Comparison of ENCODE assay signal across 1 cellular context in the genomic region with DNA sequence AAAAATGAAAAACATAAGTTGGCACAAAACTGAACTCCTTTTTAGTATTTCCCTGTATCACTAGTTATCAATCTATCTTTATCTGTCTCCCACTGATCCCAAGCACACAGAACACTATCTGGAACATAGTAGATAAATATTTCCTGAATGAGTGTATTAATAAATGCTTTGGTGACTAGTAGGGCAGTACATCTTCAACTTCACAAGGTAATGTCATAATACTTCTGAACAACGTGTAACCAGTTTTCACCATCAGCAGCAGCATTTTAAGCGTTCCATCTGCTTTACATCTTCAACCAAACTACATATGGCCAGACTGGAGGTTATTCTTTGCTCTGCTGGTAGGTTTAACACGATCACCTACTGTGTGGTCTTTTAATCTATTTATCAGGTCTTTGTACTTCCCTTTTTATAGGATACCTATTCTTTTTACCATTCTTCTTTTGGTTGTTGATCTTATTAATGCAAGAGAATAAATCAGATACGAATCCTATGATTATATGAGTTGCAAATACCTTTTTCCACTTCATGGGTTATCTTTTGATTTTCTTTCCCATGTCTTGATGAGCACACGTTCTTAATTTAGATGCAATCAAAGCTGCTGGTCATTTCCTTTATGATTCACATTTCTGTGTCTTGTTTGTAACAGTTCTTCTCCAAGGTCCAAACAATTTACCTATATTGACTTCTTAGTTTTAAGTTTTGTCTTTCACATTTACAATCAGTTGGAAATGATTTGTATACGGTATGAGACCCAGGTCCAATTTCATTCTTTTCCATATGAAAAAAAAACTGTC.
TF ChIP-seq lines count a peak whose summit lies in the region.

No MANE protein-coding gene starts in this region.

TF ChIP-seq in SK-N-SH treated with all-trans-retinoic acid at 6 μM for 48 hours, 23 proteins besides CTCF, POLR2A, EP300 and RAD21 (continued from another document):
- TF ChIP-seq, protein P1, sequence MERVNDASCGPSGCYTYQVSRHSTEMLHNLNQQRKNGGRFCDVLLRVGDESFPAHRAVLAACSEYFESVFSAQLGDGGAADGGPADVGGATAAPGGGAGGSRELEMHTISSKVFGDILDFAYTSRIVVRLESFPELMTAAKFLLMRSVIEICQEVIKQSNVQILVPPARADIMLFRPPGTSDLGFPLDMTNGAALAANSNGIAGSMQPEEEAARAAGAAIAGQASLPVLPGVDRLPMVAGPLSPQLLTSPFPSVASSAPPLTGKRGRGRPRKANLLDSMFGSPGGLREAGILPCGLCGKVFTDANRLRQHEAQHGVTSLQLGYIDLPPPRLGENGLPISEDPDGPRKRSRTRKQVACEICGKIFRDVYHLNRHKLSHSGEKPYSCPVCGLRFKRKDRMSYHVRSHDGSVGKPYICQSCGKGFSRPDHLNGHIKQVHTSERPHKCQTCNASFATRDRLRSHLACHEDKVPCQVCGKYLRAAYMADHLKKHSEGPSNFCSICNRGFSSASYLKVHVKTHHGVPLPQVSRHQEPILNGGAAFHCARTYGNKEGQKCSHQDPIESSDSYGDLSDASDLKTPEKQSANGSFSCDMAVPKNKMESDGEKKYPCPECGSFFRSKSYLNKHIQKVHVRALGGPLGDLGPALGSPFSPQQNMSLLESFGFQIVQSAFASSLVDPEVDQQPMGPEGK (CRISPR knock-in tag; IDR thresholded peaks at IDR 0.05; ENCODE audit: borderline replicate concordance): no peak
- TF ChIP-seq, protein P2, sequence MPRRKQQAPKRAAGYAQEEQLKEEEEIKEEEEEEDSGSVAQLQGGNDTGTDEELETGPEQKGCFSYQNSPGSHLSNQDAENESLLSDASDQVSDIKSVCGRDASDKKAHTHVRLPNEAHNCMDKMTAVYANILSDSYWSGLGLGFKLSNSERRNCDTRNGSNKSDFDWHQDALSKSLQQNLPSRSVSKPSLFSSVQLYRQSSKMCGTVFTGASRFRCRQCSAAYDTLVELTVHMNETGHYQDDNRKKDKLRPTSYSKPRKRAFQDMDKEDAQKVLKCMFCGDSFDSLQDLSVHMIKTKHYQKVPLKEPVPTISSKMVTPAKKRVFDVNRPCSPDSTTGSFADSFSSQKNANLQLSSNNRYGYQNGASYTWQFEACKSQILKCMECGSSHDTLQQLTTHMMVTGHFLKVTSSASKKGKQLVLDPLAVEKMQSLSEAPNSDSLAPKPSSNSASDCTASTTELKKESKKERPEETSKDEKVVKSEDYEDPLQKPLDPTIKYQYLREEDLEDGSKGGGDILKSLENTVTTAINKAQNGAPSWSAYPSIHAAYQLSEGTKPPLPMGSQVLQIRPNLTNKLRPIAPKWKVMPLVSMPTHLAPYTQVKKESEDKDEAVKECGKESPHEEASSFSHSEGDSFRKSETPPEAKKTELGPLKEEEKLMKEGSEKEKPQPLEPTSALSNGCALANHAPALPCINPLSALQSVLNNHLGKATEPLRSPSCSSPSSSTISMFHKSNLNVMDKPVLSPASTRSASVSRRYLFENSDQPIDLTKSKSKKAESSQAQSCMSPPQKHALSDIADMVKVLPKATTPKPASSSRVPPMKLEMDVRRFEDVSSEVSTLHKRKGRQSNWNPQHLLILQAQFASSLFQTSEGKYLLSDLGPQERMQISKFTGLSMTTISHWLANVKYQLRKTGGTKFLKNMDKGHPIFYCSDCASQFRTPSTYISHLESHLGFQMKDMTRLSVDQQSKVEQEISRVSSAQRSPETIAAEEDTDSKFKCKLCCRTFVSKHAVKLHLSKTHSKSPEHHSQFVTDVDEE (CRISPR knock-in tag; IDR thresholded peaks at IDR 0.05): no peak
- TF ChIP-seq, protein P3, sequence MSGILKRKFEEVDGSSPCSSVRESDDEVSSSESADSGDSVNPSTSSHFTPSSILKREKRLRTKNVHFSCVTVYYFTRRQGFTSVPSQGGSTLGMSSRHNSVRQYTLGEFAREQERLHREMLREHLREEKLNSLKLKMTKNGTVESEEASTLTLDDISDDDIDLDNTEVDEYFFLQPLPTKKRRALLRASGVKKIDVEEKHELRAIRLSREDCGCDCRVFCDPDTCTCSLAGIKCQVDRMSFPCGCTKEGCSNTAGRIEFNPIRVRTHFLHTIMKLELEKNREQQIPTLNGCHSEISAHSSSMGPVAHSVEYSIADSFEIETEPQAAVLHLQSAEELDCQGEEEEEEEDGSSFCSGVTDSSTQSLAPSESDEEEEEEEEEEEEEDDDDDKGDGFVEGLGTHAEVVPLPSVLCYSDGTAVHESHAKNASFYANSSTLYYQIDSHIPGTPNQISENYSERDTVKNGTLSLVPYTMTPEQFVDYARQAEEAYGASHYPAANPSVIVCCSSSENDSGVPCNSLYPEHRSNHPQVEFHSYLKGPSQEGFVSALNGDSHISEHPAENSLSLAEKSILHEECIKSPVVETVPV (CRISPR knock-in tag; IDR thresholded peaks at IDR 0.05): no peak
- no peak for TF ChIP-seq ZC3H10 (CRISPR knock-in tag; IDR thresholded peaks at IDR 0.05)
- TF ChIP-seq SNAI2 (CRISPR knock-in tag; IDR thresholded peaks at IDR 0.05): no peak
